In the genomic region with DNA sequence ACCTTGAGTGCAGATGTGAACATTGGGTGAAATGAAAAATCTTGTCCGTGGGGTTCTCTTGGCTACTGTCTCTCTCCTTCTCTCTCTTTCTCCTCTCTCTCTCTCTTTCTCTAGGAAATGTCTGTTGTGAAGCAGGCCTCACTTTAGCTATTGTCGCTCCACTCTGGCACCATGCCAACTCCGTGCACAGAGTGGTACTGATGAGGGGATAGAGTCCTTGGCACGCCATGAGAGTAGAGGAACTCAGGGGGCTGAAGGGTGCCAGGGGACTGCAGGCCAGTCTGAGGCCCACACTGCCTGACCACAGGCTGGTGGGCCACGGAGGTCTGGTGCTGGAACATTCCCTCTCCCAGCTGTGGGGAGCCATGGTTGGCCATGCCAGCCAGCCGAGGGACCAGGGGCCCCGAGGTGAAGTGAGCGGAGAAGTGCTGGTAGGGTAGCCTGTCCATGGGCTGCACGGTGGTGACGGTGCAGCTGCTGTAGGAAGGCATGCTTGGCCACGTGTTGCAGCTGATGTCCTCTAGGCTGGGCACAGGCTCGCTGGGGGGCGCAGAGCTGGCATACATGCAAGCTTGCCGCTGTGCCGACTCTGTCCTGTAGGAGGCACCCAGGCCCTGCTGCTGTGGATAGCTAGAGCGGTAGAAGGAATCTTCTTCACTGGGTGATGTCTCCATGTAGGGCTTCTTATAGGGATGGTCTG, we compare ENCODE assay signal across 14 cellular contexts. TPM values are rescaled to one million over a fixed set of nuclear protein-coding genes. Genes with fewer than 3 reads are reported as not detected.
DNase-seq lines count a peak whose midpoint lies in the region; ATAC-seq and TF ChIP-seq lines count a peak whose summit lies in the region.
"Had no signal": no experiment of that assay in that cellular context is flagged by ENCODE, and none has a peak within 500 bp of the region (broad histone marks: within the 10 kb centered on the region; RNA-seq: fewer than 3 reads in every experiment).

No MANE protein-coding gene starts in this region.

- no peak overlapping the region for H2AFZ ChIP-seq in OCI-LY1 (ENCODE audit: low read length)

- no peaks in the 10 kb centered on the region for H3F3A ChIP-seq in OCI-LY1 (ENCODE audit: insufficient read depth, low read length)

- H3K4me1 ChIP-seq in OCI-LY1 (ENCODE audit: insufficient read depth, low read length, severe bottlenecking): no peaks in the 10 kb centered on the region
- H3K4me1 ChIP-seq in heart right ventricle: peaks cover 0 to 14% (median 3%) of the 10 kb centered on the region in 9 donors

- H3K9me3 ChIP-seq in OCI-LY1 (ENCODE audit: low read length): no peaks in the 10 kb centered on the region
- H3K9me3 ChIP-seq in heart right ventricle: no peaks in the 10 kb centered on the region

- WGBS in heart right ventricle, 2 donors: 49 to 51% methylated on average over 16 of the region's 16 CpGs

- H3K4me2 ChIP-seq in OCI-LY1 (ENCODE audit: low read length): no peak overlapping the region
- H3K4me2 ChIP-seq: smooth muscle cell had no signal

- H3K9me2 ChIP-seq in OCI-LY1 (ENCODE audit: low read depth, low read length): no peaks in the 10 kb centered on the region

- TF ChIP-seq CTCF in natural killer cell (IDR thresholded peaks at IDR 0.05) (no peak), OCI-LY1 (IDR thresholded peaks at IDR 0.05; ENCODE audit: low read length) (peak; percentile 61), heart right ventricle (IDR thresholded peaks at IDR 0.05) (peak in 8 of 9 donors; percentile 24 to 59 (median 44))

- intact Hi-C loops in natural killer cell (cut with micrococcal nuclease) (no loop called here), heart right ventricle (cut with DNase I) (loop anchor here in 4 of 10 donors (5.0 to 10.0 kb wide), 3 partner anchors 49 to 122 kb away; a partner anchor contains a TSS)

- no peaks in the 10 kb centered on the region for H3K27me3 ChIP-seq in OCI-LY1 (ENCODE audit: insufficient read depth, low read length)
- H3K27me3 ChIP-seq in heart right ventricle: no peaks in the 10 kb centered on the region

- no peaks in the 10 kb centered on the region for H4K20me1 ChIP-seq in OCI-LY1 (ENCODE audit: insufficient read depth, low read length)

- no peak overlapping the region for H3K4me3 Mint-ChIP-seq in natural killer cell treated with Interleukin-12 subunit alpha and Interleukin-12 subunit beta and Interleukin-15 and Interleukin-18, amount 100 ng/mL, for 72 hours
- no peak overlapping the region for H3K4me3 Mint-ChIP-seq in natural killer cell

- H3K4me3 ChIP-seq in OCI-LY1 (ENCODE audit: low read depth, low read length, poor library complexity, severe bottlenecking) (no peak overlapping the region), heart right ventricle (no peak overlapping the region)
- H3K4me3 ChIP-seq: SK-N-MC, smooth muscle cell had no signal

- no peak overlapping the region for H3K27ac Mint-ChIP-seq in natural killer cell treated with Interleukin-12 subunit alpha and Interleukin-12 subunit beta and Interleukin-15 and Interleukin-18, amount 100 ng/mL, for 72 hours
- no peak overlapping the region for H3K27ac Mint-ChIP-seq in natural killer cell

- no peaks in the 10 kb centered on the region for H3K36me3 Mint-ChIP-seq in natural killer cell treated with Interleukin-12 subunit alpha and Interleukin-12 subunit beta and Interleukin-15 and Interleukin-18, amount 100 ng/mL, for 72 hours
- no peaks in the 10 kb centered on the region for H3K36me3 Mint-ChIP-seq in natural killer cell

- peak; percentile 24 to 59 for ATAC-seq in natural killer cell treated with Interleukin-12 subunit alpha and Interleukin-12 subunit beta and Interleukin-15 and Interleukin-18, amount 100 ng/mL, for 72 hours
- ATAC-seq in natural killer cell: no peak
- peak; percentile 69 to 89 (median 80) for ATAC-seq in heart right ventricle
- no peak for ATAC-seq in GM21423 (IDR thresholded peaks at IDR 0.05; ENCODE audit: unreplicated experiment)
- ATAC-seq in HG03139 (IDR thresholded peaks at IDR 0.05; ENCODE audit: unreplicated experiment): no peak

- H3K27me3 Mint-ChIP-seq in natural killer cell treated with Interleukin-12 subunit alpha and Interleukin-12 subunit beta and Interleukin-15 and Interleukin-18, amount 100 ng/mL, for 72 hours: peaks cover 11 to 12% of the 10 kb centered on the region in 2 donors
- peaks cover 0 to 7% of the 10 kb centered on the region in 2 donors for H3K27me3 Mint-ChIP-seq in natural killer cell (ENCODE audit: low read depth in 2 of 2)

- H3K79me2 ChIP-seq in OCI-LY1 (ENCODE audit: insufficient read depth, low read length): no peaks in the 10 kb centered on the region

- peaks cover 5% of the 10 kb centered on the region for H3K9me3 Mint-ChIP-seq in natural killer cell treated with Interleukin-12 subunit alpha and Interleukin-12 subunit beta and Interleukin-15 and Interleukin-18, amount 100 ng/mL, for 72 hours
- peaks cover 3 to 6% of the 10 kb centered on the region in 2 donors for H3K9me3 Mint-ChIP-seq in natural killer cell

- H3K9ac ChIP-seq in OCI-LY1 (ENCODE audit: low read length): no peak overlapping the region

- H3K4me1 Mint-ChIP-seq in natural killer cell treated with Interleukin-12 subunit alpha and Interleukin-12 subunit beta and Interleukin-15 and Interleukin-18, amount 100 ng/mL, for 72 hours (ENCODE audit: low read depth in 2 of 2): peaks cover 0 to 4% of the 10 kb centered on the region in 2 donors
- no peaks in the 10 kb centered on the region for H3K4me1 Mint-ChIP-seq in natural killer cell

- no peak for DNase-seq in natural killer cell treated with Interleukin-12 subunit alpha and Interleukin-12 subunit beta and Interleukin-15 and Interleukin-18, amount 100 ng/mL, for 72 hours (ENCODE audit: low spot score)
- DNase-seq in natural killer cell (no peak), heart right ventricle (peak; percentile 21 to 33), cerebellar nuclear complex (lab: John Stamatoyannopoulos, UW) (no peak), hepatic stellate cell (ENCODE audit: low spot score) (no peak)
- DNase-seq: C1 segment of cervical spinal cord; effector memory CD4-positive, alpha-beta T cell; NCI-H345 had no signal

- no peaks in the 10 kb centered on the region for H3K36me3 ChIP-seq in OCI-LY1 (ENCODE audit: insufficient read depth, low read length)
- H3K36me3 ChIP-seq in heart right ventricle: peaks cover 0 to 27% (median 0%) of the 10 kb centered on the region in 9 donors

- no peak overlapping the region for H3K27ac ChIP-seq in OCI-LY1 (ENCODE audit: low read depth, low read length, poor library complexity, severe bottlenecking)
- peak overlapping the region in 1 of 10 donors; percentile 36 for H3K27ac ChIP-seq in heart right ventricle
- H3K27ac ChIP-seq: SK-N-MC had no signal

RNA-seq across cellular contexts. Expression of a gene that starts 50.4 kb away (rescaled TPM):
- total RNA-seq in natural killer cell treated with Interleukin-12 subunit alpha and Interleukin-12 subunit beta and Interleukin-15 and Interleukin-18, amount 100 ng/mL, for 72 hours: not detected
- not detected for total RNA-seq in natural killer cell
- 10 to 100 TPM; 24.6 to 70.1 (median 54.3) TPM for total RNA-seq in heart right ventricle
- 10 to 100 TPM in 1 of 2 donors, 1 to 10 TPM in 1; 4.0 to 30.2 TPM for polyA plus RNA-seq in heart right ventricle
- total RNA-seq: myocyte, smooth muscle cell had no signal
- polyA plus RNA-seq: smooth muscle cell had no signal

Comparison
In these comparisons a context has a peak if more than half of its experiments do, and no peak if none do; other contexts are left out.
1. ATAC-seq: peak in natural killer cell treated with Interleukin-12 subunit alpha and Interleukin-12 subunit beta and Interleukin-15 and Interleukin-18, amount 100 ng/mL, for 72 hours (2 of 2) and heart right ventricle (8 of 8); none in natural killer cell (0 of 3), GM21423 (single experiment) and HG03139 (single experiment).
2. DNase-seq: peak in heart right ventricle (2 of 2); none in natural killer cell treated with Interleukin-12 subunit alpha and Interleukin-12 subunit beta and Interleukin-15 and Interleukin-18, amount 100 ng/mL, for 72 hours (single experiment), natural killer cell (single experiment), cerebellar nuclear complex (0 of 2) and hepatic stellate cell (single experiment).
3. RNA of a gene that starts 50.4 kb away (total RNA-seq): 24.6 to 70.1 TPM in heart right ventricle; not detected in natural killer cell treated with Interleukin-12 subunit alpha and Interleukin-12 subunit beta and Interleukin-15 and Interleukin-18, amount 100 ng/mL, for 72 hours and not detected in natural killer cell; every median in the first group is over 10 times any median in the second.